ENCODE assay signal across 1 cellular context in the genomic region with DNA sequence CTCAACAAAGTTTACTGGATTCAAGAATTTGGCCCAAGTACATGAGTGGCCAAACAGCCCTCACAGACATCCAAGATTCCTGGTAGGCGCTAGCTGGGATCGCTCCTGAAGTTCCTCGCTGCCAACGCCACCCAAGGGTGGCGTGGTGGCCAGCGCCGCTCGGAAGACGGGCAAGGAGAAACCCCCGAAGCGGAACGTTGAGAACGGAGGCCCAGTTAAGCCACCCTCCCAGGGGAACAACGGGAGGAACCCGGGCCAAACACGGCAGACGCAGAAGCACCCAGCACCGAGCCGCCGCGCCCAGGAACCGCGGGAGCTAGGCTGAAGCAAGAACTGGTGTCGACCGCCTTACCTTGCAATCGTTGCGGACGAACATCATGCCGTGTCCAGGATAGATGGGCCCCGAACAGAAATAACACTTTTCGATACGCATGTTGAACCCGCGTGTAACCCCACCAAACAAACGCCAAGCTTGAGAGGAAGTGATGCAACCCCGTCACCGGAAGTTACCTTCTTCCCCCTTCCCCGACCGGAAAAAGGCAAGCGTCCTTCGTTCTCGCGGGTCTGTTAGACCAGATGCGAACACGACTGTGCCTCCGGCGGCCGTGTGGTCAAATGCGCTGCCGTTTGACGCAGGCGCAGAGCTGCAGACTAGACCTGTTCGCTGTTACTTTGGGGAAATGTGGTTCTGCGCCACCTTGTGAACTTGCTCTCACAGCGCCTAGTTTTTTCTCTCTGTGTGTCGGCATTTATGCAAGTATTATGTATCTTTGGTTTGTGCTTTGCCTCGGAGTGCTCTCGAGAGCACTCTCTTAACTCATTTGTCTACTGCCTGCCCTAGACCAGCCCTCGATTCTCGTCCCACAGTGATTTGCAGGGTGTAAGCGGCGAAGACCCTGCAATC.
A peak's percentile ranks its signal among the peaks of the same experiment; 100 is the strongest.
TF ChIP-seq lines count a peak whose summit lies in the region.

A gene (minus strand): TSS at position 484 of the 904 bp plus-strand sequence. CDS start 51 bp downstream, at position 433.

TF ChIP-seq in K562, 482 proteins besides CTCF, POLR2A, EP300 and RAD21 (continued from another document and continues in another):
- TF ChIP-seq, protein P1, sequence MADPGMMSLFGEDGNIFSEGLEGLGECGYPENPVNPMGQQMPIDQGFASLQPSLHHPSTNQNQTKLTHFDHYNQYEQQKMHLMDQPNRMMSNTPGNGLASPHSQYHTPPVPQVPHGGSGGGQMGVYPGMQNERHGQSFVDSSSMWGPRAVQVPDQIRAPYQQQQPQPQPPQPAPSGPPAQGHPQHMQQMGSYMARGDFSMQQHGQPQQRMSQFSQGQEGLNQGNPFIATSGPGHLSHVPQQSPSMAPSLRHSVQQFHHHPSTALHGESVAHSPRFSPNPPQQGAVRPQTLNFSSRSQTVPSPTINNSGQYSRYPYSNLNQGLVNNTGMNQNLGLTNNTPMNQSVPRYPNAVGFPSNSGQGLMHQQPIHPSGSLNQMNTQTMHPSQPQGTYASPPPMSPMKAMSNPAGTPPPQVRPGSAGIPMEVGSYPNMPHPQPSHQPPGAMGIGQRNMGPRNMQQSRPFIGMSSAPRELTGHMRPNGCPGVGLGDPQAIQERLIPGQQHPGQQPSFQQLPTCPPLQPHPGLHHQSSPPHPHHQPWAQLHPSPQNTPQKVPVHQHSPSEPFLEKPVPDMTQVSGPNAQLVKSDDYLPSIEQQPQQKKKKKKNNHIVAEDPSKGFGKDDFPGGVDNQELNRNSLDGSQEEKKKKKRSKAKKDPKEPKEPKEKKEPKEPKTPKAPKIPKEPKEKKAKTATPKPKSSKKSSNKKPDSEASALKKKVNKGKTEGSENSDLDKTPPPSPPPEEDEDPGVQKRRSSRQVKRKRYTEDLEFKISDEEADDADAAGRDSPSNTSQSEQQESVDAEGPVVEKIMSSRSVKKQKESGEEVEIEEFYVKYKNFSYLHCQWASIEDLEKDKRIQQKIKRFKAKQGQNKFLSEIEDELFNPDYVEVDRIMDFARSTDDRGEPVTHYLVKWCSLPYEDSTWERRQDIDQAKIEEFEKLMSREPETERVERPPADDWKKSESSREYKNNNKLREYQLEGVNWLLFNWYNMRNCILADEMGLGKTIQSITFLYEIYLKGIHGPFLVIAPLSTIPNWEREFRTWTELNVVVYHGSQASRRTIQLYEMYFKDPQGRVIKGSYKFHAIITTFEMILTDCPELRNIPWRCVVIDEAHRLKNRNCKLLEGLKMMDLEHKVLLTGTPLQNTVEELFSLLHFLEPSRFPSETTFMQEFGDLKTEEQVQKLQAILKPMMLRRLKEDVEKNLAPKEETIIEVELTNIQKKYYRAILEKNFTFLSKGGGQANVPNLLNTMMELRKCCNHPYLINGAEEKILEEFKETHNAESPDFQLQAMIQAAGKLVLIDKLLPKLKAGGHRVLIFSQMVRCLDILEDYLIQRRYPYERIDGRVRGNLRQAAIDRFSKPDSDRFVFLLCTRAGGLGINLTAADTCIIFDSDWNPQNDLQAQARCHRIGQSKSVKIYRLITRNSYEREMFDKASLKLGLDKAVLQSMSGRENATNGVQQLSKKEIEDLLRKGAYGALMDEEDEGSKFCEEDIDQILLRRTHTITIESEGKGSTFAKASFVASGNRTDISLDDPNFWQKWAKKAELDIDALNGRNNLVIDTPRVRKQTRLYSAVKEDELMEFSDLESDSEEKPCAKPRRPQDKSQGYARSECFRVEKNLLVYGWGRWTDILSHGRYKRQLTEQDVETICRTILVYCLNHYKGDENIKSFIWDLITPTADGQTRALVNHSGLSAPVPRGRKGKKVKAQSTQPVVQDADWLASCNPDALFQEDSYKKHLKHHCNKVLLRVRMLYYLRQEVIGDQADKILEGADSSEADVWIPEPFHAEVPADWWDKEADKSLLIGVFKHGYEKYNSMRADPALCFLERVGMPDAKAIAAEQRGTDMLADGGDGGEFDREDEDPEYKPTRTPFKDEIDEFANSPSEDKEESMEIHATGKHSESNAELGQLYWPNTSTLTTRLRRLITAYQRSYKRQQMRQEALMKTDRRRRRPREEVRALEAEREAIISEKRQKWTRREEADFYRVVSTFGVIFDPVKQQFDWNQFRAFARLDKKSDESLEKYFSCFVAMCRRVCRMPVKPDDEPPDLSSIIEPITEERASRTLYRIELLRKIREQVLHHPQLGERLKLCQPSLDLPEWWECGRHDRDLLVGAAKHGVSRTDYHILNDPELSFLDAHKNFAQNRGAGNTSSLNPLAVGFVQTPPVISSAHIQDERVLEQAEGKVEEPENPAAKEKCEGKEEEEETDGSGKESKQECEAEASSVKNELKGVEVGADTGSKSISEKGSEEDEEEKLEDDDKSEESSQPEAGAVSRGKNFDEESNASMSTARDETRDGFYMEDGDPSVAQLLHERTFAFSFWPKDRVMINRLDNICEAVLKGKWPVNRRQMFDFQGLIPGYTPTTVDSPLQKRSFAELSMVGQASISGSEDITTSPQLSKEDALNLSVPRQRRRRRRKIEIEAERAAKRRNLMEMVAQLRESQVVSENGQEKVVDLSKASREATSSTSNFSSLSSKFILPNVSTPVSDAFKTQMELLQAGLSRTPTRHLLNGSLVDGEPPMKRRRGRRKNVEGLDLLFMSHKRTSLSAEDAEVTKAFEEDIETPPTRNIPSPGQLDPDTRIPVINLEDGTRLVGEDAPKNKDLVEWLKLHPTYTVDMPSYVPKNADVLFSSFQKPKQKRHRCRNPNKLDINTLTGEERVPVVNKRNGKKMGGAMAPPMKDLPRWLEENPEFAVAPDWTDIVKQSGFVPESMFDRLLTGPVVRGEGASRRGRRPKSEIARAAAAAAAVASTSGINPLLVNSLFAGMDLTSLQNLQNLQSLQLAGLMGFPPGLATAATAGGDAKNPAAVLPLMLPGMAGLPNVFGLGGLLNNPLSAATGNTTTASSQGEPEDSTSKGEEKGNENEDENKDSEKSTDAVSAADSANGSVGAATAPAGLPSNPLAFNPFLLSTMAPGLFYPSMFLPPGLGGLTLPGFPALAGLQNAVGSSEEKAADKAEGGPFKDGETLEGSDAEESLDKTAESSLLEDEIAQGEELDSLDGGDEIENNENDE (IDR thresholded peaks at IDR 0.05; ENCODE audit: low read depth, low read length): no peak
- TF ChIP-seq RBM14 (IDR thresholded peaks at IDR 0.05; ENCODE audit: borderline replicate concordance, insufficient read depth, low read depth, low read length) (no peak), MYC (IDR thresholded peaks at IDR 0.05; ENCODE audit: low read depth, low read length) (peak; percentile 99), MYC (CRISPR knock-in tag; IDR thresholded peaks at IDR 0.05; ENCODE audit: borderline replicate concordance, low read depth) (peak; percentile 96), RFX1 (IDR thresholded peaks at IDR 0.05) (no peak), HDGF (IDR thresholded peaks at IDR 0.05) (no peak), PHB2 (IDR thresholded peaks at IDR 0.05; ENCODE audit: low read depth) (no peak), ZNF778 (CRISPR knock-in tag; IDR thresholded peaks at IDR 0.05) (no peak), GABPB1 (CRISPR knock-in tag; IDR thresholded peaks at IDR 0.05) (peak; percentile 97), NFE2L1 (tag; IDR thresholded peaks at IDR 0.05; ENCODE audit: borderline replicate concordance, low read depth) (no peak), ETV1 (tag; conservative IDR thresholded peaks at IDR 0.05; ENCODE audit: low read depth) (peak; percentile 96), ZNF217 (CRISPR knock-in tag; IDR thresholded peaks at IDR 0.05) (no peak), SNIP1 (IDR thresholded peaks at IDR 0.05; ENCODE audit: low read depth) (no peak), KDM1A (IDR thresholded peaks at IDR 0.05) (no peak), DIDO1 (tag; IDR thresholded peaks at IDR 0.05; ENCODE audit: low read depth) (no peak; the same call in 1 of the 2 replicates), XRCC5 (IDR thresholded peaks at IDR 0.05; ENCODE audit: low read depth, low read length) (peak; percentile 83; the same call in 1 of the 2 replicates), TOE1 (IDR thresholded peaks at IDR 0.05; ENCODE audit: borderline replicate concordance) (no peak), TOE1 (CRISPR knock-in tag; IDR thresholded peaks at IDR 0.05; ENCODE audit: borderline replicate concordance, low read depth) (0 out of 2 replicates have a peak, but pooled peaks have one; percentile 26), PHF8 (IDR thresholded peaks at IDR 0.05; ENCODE audit: borderline replicate concordance, low read length) (peak; percentile 89; the same call in 1 of the 2 replicates), ATF7 (IDR thresholded peaks at IDR 0.05) (peak; percentile 96), BHLHE40 (IDR thresholded peaks at IDR 0.05; ENCODE audit: low read length) (no peak), ZNF3 (CRISPR knock-in tag; IDR thresholded peaks at IDR 0.05) (no peak), ZBED1 (IDR thresholded peaks at IDR 0.05) (no peak), SRSF7 (optimal IDR thresholded peaks at IDR 0.05; ENCODE audit: low read depth, low read length) (no peak), NCOA1 (IDR thresholded peaks at IDR 0.05; ENCODE audit: low read depth) (peak; percentile 59), SP1 (CRISPR knock-in tag; IDR thresholded peaks at IDR 0.05) (peak; percentile 81), ETV5 (CRISPR knock-in tag; IDR thresholded peaks at IDR 0.05; ENCODE audit: low read depth) (peak; percentile 91), CBFA2T3 (IDR thresholded peaks at IDR 0.05) (0 out of 2 replicates have a peak, but pooled peaks have one; percentile 10), LEF1 (IDR thresholded peaks at IDR 0.05) (no peak; the same call in 1 of the 2 replicates), THRAP3 (IDR thresholded peaks at IDR 0.05; ENCODE audit: borderline replicate concordance) (no peak)
- TF ChIP-seq, protein P2, sequence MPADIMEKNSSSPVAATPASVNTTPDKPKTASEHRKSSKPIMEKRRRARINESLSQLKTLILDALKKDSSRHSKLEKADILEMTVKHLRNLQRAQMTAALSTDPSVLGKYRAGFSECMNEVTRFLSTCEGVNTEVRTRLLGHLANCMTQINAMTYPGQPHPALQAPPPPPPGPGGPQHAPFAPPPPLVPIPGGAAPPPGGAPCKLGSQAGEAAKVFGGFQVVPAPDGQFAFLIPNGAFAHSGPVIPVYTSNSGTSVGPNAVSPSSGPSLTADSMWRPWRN (IDR thresholded peaks at IDR 0.05; ENCODE audit: low read depth): no peak
- TF ChIP-seq, protein P3, sequence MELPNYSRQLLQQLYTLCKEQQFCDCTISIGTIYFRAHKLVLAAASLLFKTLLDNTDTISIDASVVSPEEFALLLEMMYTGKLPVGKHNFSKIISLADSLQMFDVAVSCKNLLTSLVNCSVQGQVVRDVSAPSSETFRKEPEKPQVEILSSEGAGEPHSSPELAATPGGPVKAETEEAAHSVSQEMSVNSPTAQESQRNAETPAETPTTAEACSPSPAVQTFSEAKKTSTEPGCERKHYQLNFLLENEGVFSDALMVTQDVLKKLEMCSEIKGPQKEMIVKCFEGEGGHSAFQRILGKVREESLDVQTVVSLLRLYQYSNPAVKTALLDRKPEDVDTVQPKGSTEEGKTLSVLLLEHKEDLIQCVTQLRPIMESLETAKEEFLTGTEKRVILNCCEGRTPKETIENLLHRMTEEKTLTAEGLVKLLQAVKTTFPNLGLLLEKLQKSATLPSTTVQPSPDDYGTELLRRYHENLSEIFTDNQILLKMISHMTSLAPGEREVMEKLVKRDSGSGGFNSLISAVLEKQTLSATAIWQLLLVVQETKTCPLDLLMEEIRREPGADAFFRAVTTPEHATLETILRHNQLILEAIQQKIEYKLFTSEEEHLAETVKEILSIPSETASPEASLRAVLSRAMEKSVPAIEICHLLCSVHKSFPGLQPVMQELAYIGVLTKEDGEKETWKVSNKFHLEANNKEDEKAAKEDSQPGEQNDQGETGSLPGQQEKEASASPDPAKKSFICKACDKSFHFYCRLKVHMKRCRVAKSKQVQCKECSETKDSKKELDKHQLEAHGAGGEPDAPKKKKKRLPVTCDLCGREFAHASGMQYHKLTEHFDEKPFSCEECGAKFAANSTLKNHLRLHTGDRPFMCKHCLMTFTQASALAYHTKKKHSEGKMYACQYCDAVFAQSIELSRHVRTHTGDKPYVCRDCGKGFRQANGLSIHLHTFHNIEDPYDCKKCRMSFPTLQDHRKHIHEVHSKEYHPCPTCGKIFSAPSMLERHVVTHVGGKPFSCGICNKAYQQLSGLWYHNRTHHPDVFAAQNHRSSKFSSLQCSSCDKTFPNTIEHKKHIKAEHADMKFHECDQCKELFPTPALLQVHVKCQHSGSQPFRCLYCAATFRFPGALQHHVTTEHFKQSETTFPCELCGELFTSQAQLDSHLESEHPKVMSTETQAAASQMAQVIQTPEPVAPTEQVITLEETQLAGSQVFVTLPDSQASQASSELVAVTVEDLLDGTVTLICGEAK (IDR thresholded peaks at IDR 0.05): peak; percentile 98
- TF ChIP-seq, protein P3 (CRISPR knock-in tag; IDR thresholded peaks at IDR 0.05): no peak
- TF ChIP-seq, protein P4, sequence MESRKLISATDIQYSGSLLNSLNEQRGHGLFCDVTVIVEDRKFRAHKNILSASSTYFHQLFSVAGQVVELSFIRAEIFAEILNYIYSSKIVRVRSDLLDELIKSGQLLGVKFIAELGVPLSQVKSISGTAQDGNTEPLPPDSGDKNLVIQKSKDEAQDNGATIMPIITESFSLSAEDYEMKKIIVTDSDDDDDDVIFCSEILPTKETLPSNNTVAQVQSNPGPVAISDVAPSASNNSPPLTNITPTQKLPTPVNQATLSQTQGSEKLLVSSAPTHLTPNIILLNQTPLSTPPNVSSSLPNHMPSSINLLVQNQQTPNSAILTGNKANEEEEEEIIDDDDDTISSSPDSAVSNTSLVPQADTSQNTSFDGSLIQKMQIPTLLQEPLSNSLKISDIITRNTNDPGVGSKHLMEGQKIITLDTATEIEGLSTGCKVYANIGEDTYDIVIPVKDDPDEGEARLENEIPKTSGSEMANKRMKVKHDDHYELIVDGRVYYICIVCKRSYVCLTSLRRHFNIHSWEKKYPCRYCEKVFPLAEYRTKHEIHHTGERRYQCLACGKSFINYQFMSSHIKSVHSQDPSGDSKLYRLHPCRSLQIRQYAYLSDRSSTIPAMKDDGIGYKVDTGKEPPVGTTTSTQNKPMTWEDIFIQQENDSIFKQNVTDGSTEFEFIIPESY (CRISPR knock-in tag; IDR thresholded peaks at IDR 0.05): no peak
